29 cellular contexts compared by ENCODE assay signal in the genomic region with DNA sequence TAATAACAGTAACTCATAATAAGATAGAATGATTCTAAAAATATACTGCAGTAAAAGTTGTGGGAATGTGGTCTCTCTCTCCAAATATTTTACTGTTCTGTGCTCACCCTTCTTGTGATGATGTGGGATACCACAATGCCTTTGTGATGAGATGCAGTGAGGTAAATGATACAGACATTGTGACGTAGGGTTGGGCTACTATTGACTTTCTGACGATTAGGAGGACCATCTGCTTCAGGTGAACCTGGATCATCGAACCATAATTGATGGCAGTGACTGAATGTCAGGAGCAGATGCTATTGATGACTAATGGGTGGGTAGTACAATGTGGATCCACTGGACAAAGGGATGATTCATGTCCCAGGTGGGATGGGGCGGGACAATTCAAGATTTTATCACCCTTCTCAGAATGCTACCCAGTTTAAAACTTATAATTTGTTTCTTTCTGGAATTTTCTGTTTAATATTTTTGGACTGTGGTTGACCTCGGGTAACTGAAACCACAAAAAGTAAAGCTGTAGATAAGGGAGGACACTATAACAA.
DNase-seq lines count a peak whose midpoint lies in the region; ATAC-seq and TF ChIP-seq lines count a peak whose summit lies in the region.
"Had no signal": no experiment of that assay in that cellular context is flagged by ENCODE, and none has a peak within 500 bp of the region (broad histone marks: within the 10 kb centered on the region; RNA-seq: fewer than 3 reads in every experiment).

No MANE protein-coding gene starts in this region.

- no peaks in the 10 kb centered on the region for H3F3A ChIP-seq in PC-3 (ENCODE audit: low read length, unreplicated experiment)

- intact Hi-C loops in PC-3 (cut with micrococcal nuclease) (no loop called here), stomach (cut with DNase I; ENCODE audit: low total_unique reads) (no loop called here)

- no peak for TF ChIP-seq CTCF in PC-3 (conservative IDR thresholded peaks at IDR 0.05; ENCODE audit: low read depth, low read length)
- TF ChIP-seq CTCF in brain microvascular endothelial cell (IDR thresholded peaks at IDR 0.05; ENCODE audit: low read depth, low read length, missing control alignments) = no peak
- TF ChIP-seq CTCF in stomach (IDR thresholded peaks at IDR 0.05) = no peak

- no peak for TF ChIP-seq POLR2A in stomach (IDR thresholded peaks at IDR 0.05)

- no peak overlapping the region for H3K4me2 ChIP-seq in PC-3 (ENCODE audit: low read length)

- H3K9me3 ChIP-seq in PC-3 (ENCODE audit: low read length) (no peaks in the 10 kb centered on the region), stomach (no peaks in the 10 kb centered on the region)
- H3K9me3 ChIP-seq: esophagus muscularis mucosa, gastrocnemius medialis, MG63, tibial nerve had no signal

- no peaks in the 10 kb centered on the region for H3K27me3 ChIP-seq in PC-3 (ENCODE audit: low read length)
- no peaks in the 10 kb centered on the region for H3K27me3 ChIP-seq in brain microvascular endothelial cell (replicated peaks)
- no peaks in the 10 kb centered on the region for H3K27me3 ChIP-seq in stomach
- H3K27me3 ChIP-seq: esophagus muscularis mucosa, gastrocnemius medialis, MG63, tibial nerve had no signal

- DNase-seq in EH (ENCODE audit: low read depth) (peak; percentile 6), PC-3 (peak; percentile 7), brain microvascular endothelial cell (peak; percentile 20), myocyte (ENCODE audit: low read depth) (peak; percentile 46), stomach (no peak), activated gamma-delta T cell treated with Interleukin-2 at 50 U/mL for 16 hours (no peak)
- DNase-seq in activated effector memory CD4-positive, alpha-beta T cell treated with Interleukin-2 at 50 U/mL for 16 hours = no peak
- DNase-seq: activated CD4-positive, alpha-beta T cell treated with anti-CD3 and anti-CD28 coated beads, Interleukin-2, amount 10 ng/mL, durations not matched to agents 24 days and 14 days; activated naive CD4-positive, alpha-beta T cell; activated T-cell treated with anti-CD3 and anti-CD28 coated beads, Interleukin-2, amount 50 U/mL, for 24 hours; amniotic stem cell; DND-41; endodermal cell; gastrocnemius medialis; H7; hippocampal formation; MG63; midbrain; natural killer cell; NCI-H2081; NCI-H226; NCI-H748 treated with DMSO at 0.1 percent for 48 hours; stimulated activated CD4-positive, alpha-beta T cell treated with anti-CD3 and anti-CD28 coated beads, Interleukin-2, amount 100 ng/mL, for 24 hours; T-helper 2 cell; WERI-Rb-1 had no signal

- CTCF ChIA-PET in PC-3 (lab: Charles Lee) = no interaction called here

- H3K79me2 ChIP-seq in PC-3 (ENCODE audit: low read length) = no peaks in the 10 kb centered on the region

- H3K27ac ChIP-seq in PC-3 (ENCODE audit: low read length) (no peak overlapping the region), brain microvascular endothelial cell (no peak overlapping the region), stomach (no peak overlapping the region)
- H3K27ac ChIP-seq: C4-2B, esophagus muscularis mucosa, gastrocnemius medialis, WERI-Rb-1 had no signal

- in situ Hi-C loops in brain microvascular endothelial cell (cut with HindIII; ENCODE audit: low pct_ligation_motif_present, low sequenced_read_pairs) = no loop called here

- no peak overlapping the region for H2AFZ ChIP-seq in PC-3 (ENCODE audit: low read length)

- POLR2A ChIA-PET in PC-3 (lab: Charles Lee; ENCODE audit: unreplicated experiment) = no interaction called here

- 82 to 87% (median 86%) methylated on average over 5 of the region's 5 CpGs for WGBS in stomach, 5 donors

- BruUV-seq in PC-3 (replicated peaks; lab: Mats Ljungman, UMichigan) = no TSS peak

- H3K36me3 ChIP-seq in PC-3 (ENCODE audit: low read depth, low read length) (no peaks in the 10 kb centered on the region), brain microvascular endothelial cell (replicated peaks) (no peaks in the 10 kb centered on the region), stomach (no peaks in the 10 kb centered on the region)
- H3K36me3 ChIP-seq: esophagus muscularis mucosa, gastrocnemius medialis, MG63, tibial nerve, WERI-Rb-1 had no signal

- H3K4me3 ChIP-seq in PC-3 (ENCODE audit: low read length) = no peak overlapping the region
- H3K4me3 ChIP-seq in brain microvascular endothelial cell (ENCODE audit: low read depth, low read length) = no peak overlapping the region
- no peak overlapping the region for H3K4me3 ChIP-seq in stomach
- H3K4me3 ChIP-seq: esophagus muscularis mucosa, gastrocnemius medialis, MG63, tibial nerve had no signal

- no peaks in the 10 kb centered on the region for H4K20me1 ChIP-seq in PC-3 (ENCODE audit: low read length)

- no peak for TF ChIP-seq EP300 in stomach (IDR thresholded peaks at IDR 0.05)

- no peak for ATAC-seq in PC-3
- ATAC-seq: gastrocnemius medialis, natural killer cell, SK-N-SH treated with all-trans-retinoic acid at 6 μM for 48 hours had no signal

- no peaks in the 10 kb centered on the region for H3K4me1 ChIP-seq in PC-3 (ENCODE audit: insufficient read depth, low read length)
- H3K4me1 ChIP-seq in stomach = peaks cover 7 to 23% (median 14%) of the 10 kb centered on the region in 4 donors

- no peak overlapping the region for H3K9ac ChIP-seq in PC-3 (ENCODE audit: low read length)

- H3K9me2 ChIP-seq in PC-3 (replicated peaks; ENCODE audit: low read length) = no peaks in the 10 kb centered on the region

Comparison
In these comparisons a context has a peak if more than half of its experiments do, and no peak if none do; other contexts are left out.
1. DNase-seq: peak in EH (single experiment), PC-3 (single experiment), brain microvascular endothelial cell (single experiment) and myocyte (single experiment); none in stomach (single experiment), activated effector memory CD4-positive, alpha-beta T cell treated with Interleukin-2 at 50 U/mL for 16 hours (single experiment) and activated gamma-delta T cell treated with Interleukin-2 at 50 U/mL for 16 hours (single experiment).